In the genomic region with DNA sequence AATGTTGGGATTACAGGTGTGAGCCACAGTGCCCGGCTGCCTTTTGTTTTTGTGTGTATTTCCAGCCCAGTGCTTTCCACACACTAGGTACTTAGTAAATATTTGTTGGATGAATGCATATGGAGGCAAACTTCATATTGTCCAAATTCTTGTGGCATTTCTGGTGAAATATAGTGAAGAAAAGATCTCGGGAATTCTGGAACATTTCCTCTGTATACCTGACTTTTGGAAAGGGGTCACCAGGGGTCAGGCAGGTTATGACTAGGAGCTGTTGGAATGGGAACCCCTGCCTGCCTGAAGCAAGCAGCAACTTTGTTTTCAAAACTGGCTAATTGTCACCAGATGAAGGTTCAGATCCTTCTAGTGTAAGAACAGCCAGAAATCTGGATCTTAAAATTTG, we compare ENCODE assay signal across 1 cellular context.
TF ChIP-seq lines count a peak whose summit lies in the region.

No MANE protein-coding gene starts in this region.

TF ChIP-seq in GM12878, 131 proteins besides CTCF, POLR2A, EP300 and RAD21:
- TF ChIP-seq IRF4 (IDR thresholded peaks at IDR 0.05; ENCODE audit: low read depth, low read length), result no peak
- no peak for TF ChIP-seq CEBPB (IDR thresholded peaks at IDR 0.05; ENCODE audit: borderline replicate concordance in 1 of 2, low read depth in 2 of 2, low read length in 2 of 2)
- TF ChIP-seq, protein P1, sequence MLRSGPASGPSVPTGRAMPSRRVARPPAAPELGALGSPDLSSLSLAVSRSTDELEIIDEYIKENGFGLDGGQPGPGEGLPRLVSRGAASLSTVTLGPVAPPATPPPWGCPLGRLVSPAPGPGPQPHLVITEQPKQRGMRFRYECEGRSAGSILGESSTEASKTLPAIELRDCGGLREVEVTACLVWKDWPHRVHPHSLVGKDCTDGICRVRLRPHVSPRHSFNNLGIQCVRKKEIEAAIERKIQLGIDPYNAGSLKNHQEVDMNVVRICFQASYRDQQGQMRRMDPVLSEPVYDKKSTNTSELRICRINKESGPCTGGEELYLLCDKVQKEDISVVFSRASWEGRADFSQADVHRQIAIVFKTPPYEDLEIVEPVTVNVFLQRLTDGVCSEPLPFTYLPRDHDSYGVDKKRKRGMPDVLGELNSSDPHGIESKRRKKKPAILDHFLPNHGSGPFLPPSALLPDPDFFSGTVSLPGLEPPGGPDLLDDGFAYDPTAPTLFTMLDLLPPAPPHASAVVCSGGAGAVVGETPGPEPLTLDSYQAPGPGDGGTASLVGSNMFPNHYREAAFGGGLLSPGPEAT (IDR thresholded peaks at IDR 0.05; ENCODE audit: low read depth), result no peak
- no peak for TF ChIP-seq GABPA (IDR thresholded peaks at IDR 0.05; ENCODE audit: low read depth)
- no peak for TF ChIP-seq BMI1 (IDR thresholded peaks at IDR 0.05; ENCODE audit: borderline replicate concordance)
- TF ChIP-seq, protein P2, sequence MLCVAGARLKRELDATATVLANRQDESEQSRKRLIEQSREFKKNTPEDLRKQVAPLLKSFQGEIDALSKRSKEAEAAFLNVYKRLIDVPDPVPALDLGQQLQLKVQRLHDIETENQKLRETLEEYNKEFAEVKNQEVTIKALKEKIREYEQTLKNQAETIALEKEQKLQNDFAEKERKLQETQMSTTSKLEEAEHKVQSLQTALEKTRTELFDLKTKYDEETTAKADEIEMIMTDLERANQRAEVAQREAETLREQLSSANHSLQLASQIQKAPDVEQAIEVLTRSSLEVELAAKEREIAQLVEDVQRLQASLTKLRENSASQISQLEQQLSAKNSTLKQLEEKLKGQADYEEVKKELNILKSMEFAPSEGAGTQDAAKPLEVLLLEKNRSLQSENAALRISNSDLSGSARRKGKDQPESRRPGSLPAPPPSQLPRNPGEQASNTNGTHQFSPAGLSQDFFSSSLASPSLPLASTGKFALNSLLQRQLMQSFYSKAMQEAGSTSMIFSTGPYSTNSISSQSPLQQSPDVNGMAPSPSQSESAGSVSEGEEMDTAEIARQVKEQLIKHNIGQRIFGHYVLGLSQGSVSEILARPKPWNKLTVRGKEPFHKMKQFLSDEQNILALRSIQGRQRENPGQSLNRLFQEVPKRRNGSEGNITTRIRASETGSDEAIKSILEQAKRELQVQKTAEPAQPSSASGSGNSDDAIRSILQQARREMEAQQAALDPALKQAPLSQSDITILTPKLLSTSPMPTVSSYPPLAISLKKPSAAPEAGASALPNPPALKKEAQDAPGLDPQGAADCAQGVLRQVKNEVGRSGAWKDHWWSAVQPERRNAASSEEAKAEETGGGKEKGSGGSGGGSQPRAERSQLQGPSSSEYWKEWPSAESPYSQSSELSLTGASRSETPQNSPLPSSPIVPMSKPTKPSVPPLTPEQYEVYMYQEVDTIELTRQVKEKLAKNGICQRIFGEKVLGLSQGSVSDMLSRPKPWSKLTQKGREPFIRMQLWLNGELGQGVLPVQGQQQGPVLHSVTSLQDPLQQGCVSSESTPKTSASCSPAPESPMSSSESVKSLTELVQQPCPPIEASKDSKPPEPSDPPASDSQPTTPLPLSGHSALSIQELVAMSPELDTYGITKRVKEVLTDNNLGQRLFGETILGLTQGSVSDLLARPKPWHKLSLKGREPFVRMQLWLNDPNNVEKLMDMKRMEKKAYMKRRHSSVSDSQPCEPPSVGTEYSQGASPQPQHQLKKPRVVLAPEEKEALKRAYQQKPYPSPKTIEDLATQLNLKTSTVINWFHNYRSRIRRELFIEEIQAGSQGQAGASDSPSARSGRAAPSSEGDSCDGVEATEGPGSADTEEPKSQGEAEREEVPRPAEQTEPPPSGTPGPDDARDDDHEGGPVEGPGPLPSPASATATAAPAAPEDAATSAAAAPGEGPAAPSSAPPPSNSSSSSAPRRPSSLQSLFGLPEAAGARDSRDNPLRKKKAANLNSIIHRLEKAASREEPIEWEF (IDR thresholded peaks at IDR 0.05; ENCODE audit: insufficient replicate concordance, low read depth, low read length), result no peak
- TF ChIP-seq SRF (IDR thresholded peaks at IDR 0.05; ENCODE audit: low read depth in 2 of 2, low read length in 2 of 2), result no peak
- no peak for TF ChIP-seq ATF7 (IDR thresholded peaks at IDR 0.05; ENCODE audit: low read depth)
- TF ChIP-seq, protein P3, sequence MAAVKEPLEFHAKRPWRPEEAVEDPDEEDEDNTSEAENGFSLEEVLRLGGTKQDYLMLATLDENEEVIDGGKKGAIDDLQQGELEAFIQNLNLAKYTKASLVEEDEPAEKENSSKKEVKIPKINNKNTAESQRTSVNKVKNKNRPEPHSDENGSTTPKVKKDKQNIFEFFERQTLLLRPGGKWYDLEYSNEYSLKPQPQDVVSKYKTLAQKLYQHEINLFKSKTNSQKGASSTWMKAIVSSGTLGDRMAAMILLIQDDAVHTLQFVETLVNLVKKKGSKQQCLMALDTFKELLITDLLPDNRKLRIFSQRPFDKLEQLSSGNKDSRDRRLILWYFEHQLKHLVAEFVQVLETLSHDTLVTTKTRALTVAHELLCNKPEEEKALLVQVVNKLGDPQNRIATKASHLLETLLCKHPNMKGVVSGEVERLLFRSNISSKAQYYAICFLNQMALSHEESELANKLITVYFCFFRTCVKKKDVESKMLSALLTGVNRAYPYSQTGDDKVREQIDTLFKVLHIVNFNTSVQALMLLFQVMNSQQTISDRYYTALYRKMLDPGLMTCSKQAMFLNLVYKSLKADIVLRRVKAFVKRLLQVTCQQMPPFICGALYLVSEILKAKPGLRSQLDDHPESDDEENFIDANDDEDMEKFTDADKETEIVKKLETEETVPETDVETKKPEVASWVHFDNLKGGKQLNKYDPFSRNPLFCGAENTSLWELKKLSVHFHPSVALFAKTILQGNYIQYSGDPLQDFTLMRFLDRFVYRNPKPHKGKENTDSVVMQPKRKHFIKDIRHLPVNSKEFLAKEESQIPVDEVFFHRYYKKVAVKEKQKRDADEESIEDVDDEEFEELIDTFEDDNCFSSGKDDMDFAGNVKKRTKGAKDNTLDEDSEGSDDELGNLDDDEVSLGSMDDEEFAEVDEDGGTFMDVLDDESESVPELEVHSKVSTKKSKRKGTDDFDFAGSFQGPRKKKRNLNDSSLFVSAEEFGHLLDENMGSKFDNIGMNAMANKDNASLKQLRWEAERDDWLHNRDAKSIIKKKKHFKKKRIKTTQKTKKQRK (IDR thresholded peaks at IDR 0.05; ENCODE audit: low read depth, low read length), result no peak
- no peak for TF ChIP-seq DPF2 (IDR thresholded peaks at IDR 0.05)
- no peak for TF ChIP-seq PKNOX1 (IDR thresholded peaks at IDR 0.05)
- no peak for TF ChIP-seq HCFC1 (IDR thresholded peaks at IDR 0.05; ENCODE audit: low read length)
- no peak for TF ChIP-seq SPI1 (IDR thresholded peaks at IDR 0.05; ENCODE audit: borderline replicate concordance, insufficient read depth, low read depth, low read length)
- no peak for TF ChIP-seq E4F1 (IDR thresholded peaks at IDR 0.05; ENCODE audit: borderline replicate concordance, partially characterized antibody)
- TF ChIP-seq ZNF217 (IDR thresholded peaks at IDR 0.05), result no peak
- no peak for TF ChIP-seq ZBTB11 (CRISPR knock-in tag; IDR thresholded peaks at IDR 0.05)
- TF ChIP-seq CHD2 (IDR thresholded peaks at IDR 0.05; ENCODE audit: borderline replicate concordance, low read depth, low read length), result no peak
- TF ChIP-seq IKZF1 (conservative IDR thresholded peaks at IDR 0.05), result no peak
- no peak for TF ChIP-seq ZNF622 (IDR thresholded peaks at IDR 0.05)
- no peak for TF ChIP-seq YBX1 (IDR thresholded peaks at IDR 0.05)
